Comparison of ENCODE assay signal across 12 cellular contexts in genomic region chr18:57930476-57930875, GRCh38.
DNase-seq lines count a peak whose midpoint lies in the region; ATAC-seq and TF ChIP-seq lines count a peak whose summit lies in the region.
"Had no signal": no experiment of that assay in that cellular context is flagged by ENCODE, and none has a peak within 500 bp of the region (broad histone marks: within the 10 kb centered on the region; RNA-seq: fewer than 3 reads in every experiment).

No MANE protein-coding gene starts in this region.

- no peak overlapping the region for H3K4me3 ChIP-seq in right cardiac atrium (ENCODE audit: low read length)
- no peak overlapping the region for H3K4me3 ChIP-seq in epithelial cell of esophagus (ENCODE audit: low read length)

- DNase-seq in right cardiac atrium = no peak
- DNase-seq in Right ventricle myocardium inferior (ENCODE audit: missing footprints) = no peak
- peak; percentile 92 for DNase-seq in NCI-H2171 treated with DMSO at 0.1 percent for 48 hours (lab: John Stamatoyannopoulos, UW)
- peak; percentile 78 for DNase-seq in epithelial cell of esophagus (ENCODE audit: low read depth)
- no peak for DNase-seq in activated CD4-positive, alpha-beta T cell treated with anti-CD3 and anti-CD28 coated beads for 1 hour
- DNase-seq in cerebellar nuclear complex (lab: John Stamatoyannopoulos, UW) = no peak
- DNase-seq: AML-193; heart right ventricle; stimulated activated naive CD8-positive, alpha-beta T cell treated with anti-CD3 and anti-CD28 coated beads, Interleukin-15, Interleukin-2, amounts not matched to agents 100 U/mL and 50 U/mL, for 24 hours had no signal

- H3K9me3 Mint-ChIP-seq in stimulated activated memory B cell treated with anti-CD40 and anti-IgM and Interleukin-4, amounts not matched to agents 10 μg/mL and 1 μg/mL and 100 μg/mL, for 72 hours = no peaks in the 10 kb centered on the region
- H3K9me3 Mint-ChIP-seq: memory B cell had no signal

- no peaks in the 10 kb centered on the region for H3K9me3 ChIP-seq in right cardiac atrium (ENCODE audit: control insufficient read depth, low read length)

- no peak overlapping the region for H3K27ac ChIP-seq in right cardiac atrium (ENCODE audit: low read length)
- H3K27ac ChIP-seq: heart right ventricle had no signal

- peaks cover 16% of the 10 kb centered on the region for H3K4me1 Mint-ChIP-seq in stimulated activated memory B cell treated with anti-CD40 and anti-IgM and Interleukin-4, amounts not matched to agents 10 μg/mL and 1 μg/mL and 100 μg/mL, for 72 hours

- intact Hi-C loops in right cardiac atrium (cut with DNase I) (no loop called here), Right ventricle myocardium inferior (cut with DNase I) (no loop called here)

- H3K36me3 Mint-ChIP-seq in stimulated activated memory B cell treated with anti-CD40 and anti-IgM and Interleukin-4, amounts not matched to agents 10 μg/mL and 1 μg/mL and 100 μg/mL, for 72 hours = no peaks in the 10 kb centered on the region

- no peaks in the 10 kb centered on the region for H3K27me3 ChIP-seq in right cardiac atrium (ENCODE audit: control insufficient read depth, insufficient read depth)
- H3K27me3 ChIP-seq: heart right ventricle had no signal

- no peaks in the 10 kb centered on the region for H3K27me3 Mint-ChIP-seq in stimulated activated memory B cell treated with anti-CD40 and anti-IgM and Interleukin-4, amounts not matched to agents 10 μg/mL and 1 μg/mL and 100 μg/mL, for 72 hours
- H3K27me3 Mint-ChIP-seq: memory B cell had no signal

- H3K4me1 ChIP-seq in right cardiac atrium (ENCODE audit: control insufficient read depth, insufficient read depth, low read length) = no peaks in the 10 kb centered on the region

- ATAC-seq in right cardiac atrium (peak; percentile 48 to 85), Right ventricle myocardium inferior (no peak), GM18520 (IDR thresholded peaks at IDR 0.05; ENCODE audit: unreplicated experiment) (no peak)
- no peak for ATAC-seq in stimulated activated memory B cell treated with anti-CD40 and anti-IgM and Interleukin-4, amounts not matched to agents 10 μg/mL and 1 μg/mL and 100 μg/mL, for 72 hours
- ATAC-seq: heart right ventricle; stimulated activated naive CD8-positive, alpha-beta T cell treated with anti-CD3 and anti-CD28 coated beads, Interleukin-15, Interleukin-2, amounts not matched to agents 100 U/mL and 50 U/mL, for 24 hours had no signal

- WGBS in right cardiac atrium = 38% methylated on average over 6 of the region's 6 CpGs

- H3K27ac Mint-ChIP-seq in stimulated activated memory B cell treated with anti-CD40 and anti-IgM and Interleukin-4, amounts not matched to agents 10 μg/mL and 1 μg/mL and 100 μg/mL, for 72 hours = peak overlapping the region; percentile 31
- H3K27ac Mint-ChIP-seq: memory B cell had no signal

- no peak overlapping the region for H3K4me3 Mint-ChIP-seq in stimulated activated memory B cell treated with anti-CD40 and anti-IgM and Interleukin-4, amounts not matched to agents 10 μg/mL and 1 μg/mL and 100 μg/mL, for 72 hours
- H3K4me3 Mint-ChIP-seq: memory B cell had no signal

- TF ChIP-seq CTCF in epithelial cell of esophagus (IDR thresholded peaks at IDR 0.05; ENCODE audit: insufficient read depth, low read depth, low read length, missing control alignments) = no peak

Comparison
In these comparisons a context has a peak if more than half of its experiments do, and no peak if none do; other contexts are left out.
1. ATAC-seq: peak in right cardiac atrium (2 of 2); none in Right ventricle myocardium inferior (single experiment), stimulated activated memory B cell treated with anti-CD40 and anti-IgM and Interleukin-4, amounts not matched to agents 10 μg/mL and 1 μg/mL and 100 μg/mL, for 72 hours (single experiment) and GM18520 (single experiment).
2. DNase-seq: peak in NCI-H2171 treated with DMSO at 0.1 percent for 48 hours (single experiment) and epithelial cell of esophagus (single experiment); none in right cardiac atrium (0 of 3), Right ventricle myocardium inferior (single experiment), activated CD4-positive, alpha-beta T cell treated with anti-CD3 and anti-CD28 coated beads for 1 hour (single experiment) and cerebellar nuclear complex (0 of 2).